Comparison of ENCODE assay signal across 1 cellular context in the genomic region with DNA sequence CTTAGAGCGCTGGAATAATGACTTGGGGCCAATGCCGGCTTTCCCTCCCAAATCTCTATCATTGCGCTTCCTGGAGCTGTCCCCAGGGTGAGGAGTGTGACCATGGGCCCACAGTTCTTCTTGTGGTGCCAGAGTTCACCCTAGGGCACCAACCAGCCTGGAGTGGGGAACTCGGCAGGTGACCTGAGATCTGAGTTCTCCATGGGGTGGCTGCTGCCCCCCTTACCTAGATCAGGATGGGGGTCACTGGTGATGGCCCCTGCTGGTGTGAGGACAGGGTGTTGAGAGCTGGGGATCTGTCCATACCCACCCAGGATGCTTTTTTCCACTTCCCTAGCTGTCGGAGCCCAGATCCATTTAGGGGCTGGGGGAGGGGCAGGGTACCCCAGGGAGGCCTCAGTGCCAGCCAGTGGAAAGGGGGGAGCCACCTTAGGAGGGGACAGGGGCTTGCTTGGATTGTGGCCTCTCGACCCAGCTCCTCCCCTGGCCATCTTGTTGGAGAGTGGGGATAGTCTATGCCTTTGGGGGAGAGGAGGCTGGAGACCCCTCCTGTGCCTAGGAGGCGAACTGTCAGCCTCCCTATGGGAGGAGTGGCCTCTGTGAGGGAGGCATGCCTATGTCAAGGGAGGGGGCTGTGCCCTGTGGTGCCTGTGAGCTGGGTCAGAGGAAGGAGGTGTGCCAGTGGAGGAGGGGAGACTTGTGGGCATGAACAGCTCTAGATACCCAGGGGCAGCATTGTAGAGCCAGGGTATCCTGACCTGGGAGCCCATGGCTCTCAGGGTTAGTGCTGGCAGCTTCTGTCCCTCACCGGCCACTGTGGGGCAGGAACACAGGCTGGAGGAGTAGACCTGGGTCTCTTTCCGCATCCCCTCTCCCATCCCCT.
TF ChIP-seq lines count a peak whose summit lies in the region.

No MANE protein-coding gene starts in this region.

TF ChIP-seq in HEK293, 187 proteins besides CTCF, POLR2A, EP300 and RAD21 (continued from another document):
- TF ChIP-seq TCF7L2 (IDR thresholded peaks at IDR 0.05; ENCODE audit: borderline replicate concordance, low read depth, low read length) = no peak
- TF ChIP-seq EGR2 (tag by site-specific recombination; IDR thresholded peaks at IDR 0.05; ENCODE audit: low read depth) = no peak
- no peak for TF ChIP-seq ZNF433 (tag by site-specific recombination; IDR thresholded peaks at IDR 0.05; ENCODE audit: low read depth)
- no peak for TF ChIP-seq ZNF335 (tag by site-specific recombination; conservative IDR thresholded peaks at IDR 0.05)
- no peak for TF ChIP-seq SCRT1 (tag by site-specific recombination; IDR thresholded peaks at IDR 0.05; ENCODE audit: borderline replicate concordance)
- no peak for TF ChIP-seq ZBTB48 (tag by site-specific recombination; IDR thresholded peaks at IDR 0.05)
TF ChIP-seq in HEK293: peak in this region for 3.
